ENCODE assay signal across 8 cellular contexts in the genomic region with DNA sequence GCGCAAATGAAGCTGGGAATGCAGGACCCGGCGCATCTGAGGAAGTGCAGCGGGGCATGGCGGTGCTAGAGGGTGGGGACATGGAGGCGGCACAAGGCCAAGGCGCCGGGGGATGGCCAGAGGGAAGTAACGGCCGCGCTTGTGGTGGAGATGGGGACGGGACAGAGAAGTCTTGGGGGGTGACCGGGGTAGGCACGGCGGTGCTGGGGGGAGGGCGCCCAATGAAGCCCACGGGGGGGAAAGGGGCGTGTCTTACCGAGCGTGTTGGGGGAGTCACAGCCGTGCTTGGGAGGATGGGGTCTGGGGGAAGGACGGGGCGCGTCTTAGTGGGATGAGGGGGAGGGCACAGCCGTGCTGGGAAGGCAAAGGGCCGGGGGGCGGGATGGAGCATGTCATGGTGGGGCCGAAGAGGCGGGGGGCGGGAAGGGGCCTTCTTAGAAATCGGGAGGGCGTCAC. TPM values are rescaled to one million over a fixed set of nuclear protein-coding genes. Genes with fewer than 3 reads are reported as not detected.
DNase-seq lines count a peak whose midpoint lies in the region; ATAC-seq, FAIRE-seq and TF ChIP-seq lines count a peak whose summit lies in the region.

No MANE protein-coding gene starts in this region.

- no peak for TF ChIP-seq POLR2A in H1 (IDR thresholded peaks at IDR 0.05; ENCODE audit: control extremely low read depth in 1 of 2, low read depth in 2 of 2, low read length in 2 of 2)

- H3K56ac ChIP-seq in H1 (replicated peaks; ENCODE audit: insufficient read length, low read depth, low read length) = peak overlapping the region; percentile 69

- H4K91ac ChIP-seq in H1 (replicated peaks; ENCODE audit: insufficient read length, low read length) = peak overlapping the region; percentile 97

- 0 out of 2 replicates have a peak overlapping the region, but pooled peaks have one; percentile 39 for H2BK12ac ChIP-seq in H1 (ENCODE audit: low read depth, low read length)

- H3K14ac ChIP-seq in H1 (ENCODE audit: insufficient read length) = no peak overlapping the region

- no peak for TF ChIP-seq EP300 in H1 (IDR thresholded peaks at IDR 0.05; ENCODE audit: borderline replicate concordance in 1 of 2, low read depth in 2 of 2, low read length in 2 of 2)

- TF ChIP-seq RAD21 in H1 (IDR thresholded peaks at IDR 0.05 in 1 of 2, conservative IDR thresholded peaks at IDR 0.05 in 1 of 2; ENCODE audit: low read depth in 2 of 2, low read length in 2 of 2) = no peak

- H3K27ac ChIP-seq in H1 (ENCODE audit: low read depth, low read length) = peak overlapping the region; percentile 83; the same call in 1 of the 2 replicates

- H2AFZ ChIP-seq in H1 (ENCODE audit: low read length) = no peak overlapping the region

- peak overlapping the region; percentile 79 for H4K8ac ChIP-seq in H1 (ENCODE audit: extremely low read depth, insufficient read depth, low read length)

- H2BK15ac ChIP-seq in H1 (ENCODE audit: low read length) = no peak overlapping the region

- POLR2A ChIA-PET in AG04449 (lab: Yijun Ruan, JAX) = interaction anchor here (1.4 kb wide), 1 partner anchor 36 kb away, joined by 3 read pairs; a partner anchor contains a TSS
- POLR2A ChIA-PET in H1 (lab: Charles Lee; ENCODE audit: partially characterized antibody) = interaction anchor here (1.0 to 1.7 kb wide), 7 partner anchors 9 to 45 kb away, joined by 3 to 7 read pairs (median 4); no protein-coding TSS in a partner anchor

- no peak overlapping the region for H2BK120ac ChIP-seq in H1 (replicated peaks; ENCODE audit: low read depth, low read length)

- H3K79me1 ChIP-seq in H1 (ENCODE audit: low read depth, low read length) = no peaks in the 10 kb centered on the region

- peak overlapping the region; percentile 32; the same call in 1 of the 2 replicates for H3K18ac ChIP-seq in H1 (ENCODE audit: extremely low read depth, low read length)

- H4K5ac ChIP-seq in H1 (ENCODE audit: insufficient read length, low read depth, low read length) = peak overlapping the region; percentile 88

- no peak for FAIRE-seq in H1 (lab: Jason Lieb, UNC)

- no peaks in the 10 kb centered on the region; the same call in 1 of the 2 replicates for H3K23me2 ChIP-seq in H1 (ENCODE audit: low read depth, low read length)

- peak overlapping the region; percentile 78 for H3K4ac ChIP-seq in H1 (replicated peaks; ENCODE audit: insufficient read length, low read depth, low read length)

- H3K23ac ChIP-seq in H1 (ENCODE audit: insufficient read length) = no peak overlapping the region

- ATAC-seq in HG02798 (IDR thresholded peaks at IDR 0.05; ENCODE audit: poor library complexity, unreplicated experiment) = no peak

- peak overlapping the region; percentile 62 for H3K4me3 ChIP-seq in AG04449 (ENCODE audit: low read depth, low read length)
- peak overlapping the region; percentile 23 to 71 (median 47); a peak in 6 of 8 replicates for H3K4me3 ChIP-seq in H1 (ENCODE audit: extremely low read depth in 1 of 4, insufficient read depth in 2 of 4, low read depth in 3 of 4, low read length in 4 of 4)

- H3K27ac Mint-ChIP-seq in mesothelial cell of epicardium = peak overlapping the region; percentile 98
- peak overlapping the region; percentile 97 for H3K27ac Mint-ChIP-seq in type B pancreatic cell

- no peaks in the 10 kb centered on the region for H3K27me3 ChIP-seq in H1 (replicated peaks in 1 of 4; ENCODE audit: control insufficient read depth in 3 of 4, extremely low read depth in 1 of 4, insufficient read depth in 3 of 4, low read length in 3 of 4)

- no peak overlapping the region for H2BK20ac ChIP-seq in H1 (ENCODE audit: low read length)

- CTCF ChIA-PET in AG04449 (lab: Yijun Ruan, JAX) = no interaction called here
- CTCF ChIA-PET in H1 (lab: Charles Lee; ENCODE audit: partially characterized antibody) = no interaction called here

- peaks cover 31% of the 10 kb centered on the region for H3K36me3 Mint-ChIP-seq in mesothelial cell of epicardium
- H3K36me3 Mint-ChIP-seq in type B pancreatic cell = peaks cover 17% of the 10 kb centered on the region

- H4K20me1 ChIP-seq in H1 (replicated peaks in 1 of 2; ENCODE audit: control insufficient read depth in 1 of 2, insufficient read depth in 2 of 2, low read length in 2 of 2) = no peaks in the 10 kb centered on the region

- H3K79me2 ChIP-seq in H1 (ENCODE audit: control insufficient read depth in 1 of 2, insufficient read depth in 2 of 2, low read length in 2 of 2) = no peaks in the 10 kb centered on the region

- H3K9ac ChIP-seq in H1 (replicated peaks in 1 of 4; ENCODE audit: extremely low read depth in 1 of 4, low read depth in 3 of 4, low read length in 3 of 4) = peak overlapping the region; percentile 32 to 66 (median 56)

- peak overlapping the region; percentile 60 to 79 for H3K4me2 ChIP-seq in H1 (ENCODE audit: insufficient read depth in 1 of 2, low read depth in 2 of 2, low read length in 2 of 2)

- peak overlapping the region; percentile 82 for H3K4me3 Mint-ChIP-seq in mesothelial cell of epicardium
- H3K4me3 Mint-ChIP-seq in type B pancreatic cell = peak overlapping the region; percentile 93

- peaks cover 0 to 12% (median 1%) of the 10 kb centered on the region in 4 experiments; a peak in 2 of 7 replicates for H3K4me1 ChIP-seq in H1 (replicated peaks in 1 of 4; ENCODE audit: control insufficient read depth in 3 of 4, insufficient read depth in 4 of 4, low read length in 3 of 4)

- no peaks in the 10 kb centered on the region for H3K27me3 Mint-ChIP-seq in mesothelial cell of epicardium (ENCODE audit: low read depth)
- no peaks in the 10 kb centered on the region for H3K27me3 Mint-ChIP-seq in type B pancreatic cell

- peaks cover 27% of the 10 kb centered on the region for H3K4me1 Mint-ChIP-seq in mesothelial cell of epicardium
- H3K4me1 Mint-ChIP-seq in type B pancreatic cell (ENCODE audit: unreplicated experiment) = peaks cover 12% of the 10 kb centered on the region

- H2BK5ac ChIP-seq in H1 (ENCODE audit: low read depth, low read length) = peak overlapping the region; percentile 95; the same call in 1 of the 2 replicates

- H3K36me3 ChIP-seq in H1 (ENCODE audit: control insufficient read depth in 2 of 4, insufficient read depth in 4 of 4, low read length in 3 of 4) = no peaks in the 10 kb centered on the region

- no peaks in the 10 kb centered on the region; a peak in 1 of 4 replicates for H3K9me3 ChIP-seq in H1 (ENCODE audit: insufficient read depth in 2 of 2, low read depth in 1 of 2, low read length in 1 of 2)

- H3K9me3 Mint-ChIP-seq in mesothelial cell of epicardium (peaks cover 6% of the 10 kb centered on the region), type B pancreatic cell (peaks cover 5% of the 10 kb centered on the region)

- no peak for DNase-seq in AG04449 (ENCODE audit: low read depth, low spot score)
- peak; percentile 14 for DNase-seq in NCI-H460 (ENCODE audit: extremely low read depth, low read depth)
- peak; percentile 38 to 65 for DNase-seq in H1 (ENCODE audit: low read depth in 1 of 2, low spot score in 2 of 2)
- peak; percentile 53 to 75 for DNase-seq in mesothelial cell of epicardium (ENCODE audit: low spot score in 2 of 2, unreplicated experiment in 2 of 2)
- peak; percentile 75 for DNase-seq in type B pancreatic cell (ENCODE audit: extremely low spot score, unreplicated experiment)
- DNase-seq in NCI-H524 treated with DMSO at 0.1 percent for 48 hours (lab: John Stamatoyannopoulos, UW) = no peak
- no peak for DNase-seq in NCI-H774 (lab: John Stamatoyannopoulos, UW)

- TF ChIP-seq CTCF in AG04449 (IDR thresholded peaks at IDR 0.05; ENCODE audit: insufficient read depth, low read length, missing control alignments) (no peak), H1 (IDR thresholded peaks at IDR 0.05; ENCODE audit: control extremely low read depth in 1 of 3, insufficient read depth in 1 of 3, low read depth in 1 of 3, low read length in 3 of 3) (no peak), mesothelial cell of epicardium (IDR thresholded peaks at IDR 0.05; ENCODE audit: unreplicated experiment) (no peak), type B pancreatic cell (conservative IDR thresholded peaks at IDR 0.05) (no peak)

- 0% methylated on average over 17 of the region's 32 CpGs; no CpG with 5 or more reads in 1 of the 2 experiments for WGBS in H1 (ENCODE audit: extremely low coverage in 1 of 2, insufficient coverage in 1 of 2, insufficient read length in 1 of 2, insufficient replicate concordance in 2 of 2, low coverage in 1 of 2, low lambda C conversion rate in 2 of 2, missing lambda C conversion rate in 1 of 2), 2 experiments

- H2AK5ac ChIP-seq in H1 (ENCODE audit: low read depth, low read length) = no peak overlapping the region

TF ChIP-seq in H1, 55 proteins besides CTCF, POLR2A, EP300 and RAD21:
- TF ChIP-seq YY1 (IDR thresholded peaks at IDR 0.05; ENCODE audit: low read depth, low read length) (no peak), NANOG (IDR thresholded peaks at IDR 0.05; ENCODE audit: insufficient read depth, low read depth, low read length, poor library complexity, severe bottlenecking) (no peak), PHF8 (conservative IDR thresholded peaks at IDR 0.05; ENCODE audit: low read depth, low read length) (0 out of 2 replicates have a peak, but pooled peaks have one; percentile 26)
TF ChIP-seq in H1: peak in this region for 1.

RNA-seq across cellular contexts. Expression of gene ARSD, which starts 1.0 kb away (rescaled TPM):
- 15.5 and 17.9 TPM in 2 replicates for total RNA-seq in NCI-H460 (2014; rRNA removed; shearing (Covaris generic))
- 12.6 and 22.7 TPM in 2 replicates for polyA plus RNA-seq in NCI-H460 (2014; cell fraction: nucleus; rRNA removed)
- 3.2 and 3.4 TPM in 2 replicates for total RNA-seq in H1 (2021; fragmentation: NEBNext Ultra II Directional; extraction: Animal tissue kit (Norgen Biotek cat#: 25700))
- 1.8 and 3.5 TPM in 2 replicates for polyA plus RNA-seq in H1 (2011; rRNA removed)
- polyA plus RNA-seq in H1 (2011; cell fraction: cytosol; rRNA removed) = 2.4 TPM
- polyA plus RNA-seq in H1 (2011; cell fraction: nucleus; rRNA removed) = 3.8 TPM
- 2.2 to 2.5 TPM (median 2.3 TPM) in 4 replicates for polyA plus RNA-seq in H1 (2012, experiment 1 of 2)
- 2.2 TPM for polyA plus RNA-seq in H1 (2012, experiment 2 of 2)
- polyA plus RNA-seq in H1 (2013, experiment 1 of 2) = 3.9 TPM
- 3.7 TPM for polyA plus RNA-seq in H1 (2013, experiment 2 of 2)
- polyA minus RNA-seq in H1 (2011; rRNA and poly(A)+ RNA removed) = 2.9 and 4.5 TPM in 2 replicates
- polyA minus RNA-seq in H1 (2011; cell fraction: cytosol; rRNA and poly(A)+ RNA removed) = 3.4 TPM
- polyA minus RNA-seq in H1 (2011; cell fraction: nucleus; rRNA and poly(A)+ RNA removed) = 2.1 TPM
- total RNA-seq in mesothelial cell of epicardium = 54.5 to 55.6 TPM (median 55.5 TPM) in 3 replicates
- total RNA-seq in type B pancreatic cell (ENCODE audit: low replicate concordance) = 38.7 and 54.6 TPM in 2 replicates

Comparison
In these comparisons a context has a peak if more than half of its experiments do, and no peak if none do; other contexts are left out.
1. DNase-seq: peak in NCI-H460 (single experiment), H1 (2 of 2), mesothelial cell of epicardium (2 of 2) and type B pancreatic cell (single experiment); none in AG04449 (single experiment), NCI-H524 treated with DMSO at 0.1 percent for 48 hours (single experiment) and NCI-H774 (single experiment).